ENCODE assay signal across 28 cellular contexts in the genomic region with DNA sequence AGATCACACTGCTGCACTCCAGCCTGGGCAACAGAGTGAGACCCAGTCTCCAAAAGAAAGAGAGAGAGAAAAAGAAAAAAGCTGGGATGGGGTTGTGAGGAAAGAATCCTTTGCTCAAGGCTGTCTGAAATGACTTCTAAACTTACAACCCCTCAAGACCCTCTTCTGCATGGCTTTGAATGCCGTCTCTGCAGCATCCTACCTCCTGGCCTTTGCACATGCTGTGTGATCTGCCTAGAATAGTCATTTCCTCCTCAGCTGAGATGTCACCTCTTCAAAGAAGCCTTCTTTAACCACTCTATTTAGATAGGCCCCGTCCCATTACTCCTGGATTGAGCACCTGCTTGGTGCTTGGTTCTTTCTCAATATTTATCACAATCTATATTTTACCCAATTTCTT. TPM values are rescaled to one million over a fixed set of nuclear protein-coding genes. Genes with fewer than 3 reads are reported as not detected.
A peak's percentile ranks its signal among the peaks of the same experiment; 100 is the strongest.
DNase-seq lines count a peak whose midpoint lies in the region; ATAC-seq and TF ChIP-seq lines count a peak whose summit lies in the region.
"Had no signal": no experiment of that assay in that cellular context is flagged by ENCODE, and none has a peak within 500 bp of the region (broad histone marks: within the 10 kb centered on the region; RNA-seq: fewer than 3 reads in every experiment).

No MANE protein-coding gene starts in this region.

- no peak for TF ChIP-seq EP300 in transverse colon (IDR thresholded peaks at IDR 0.05; ENCODE audit: low read depth)

- TF ChIP-seq POLR2A in heart left ventricle (IDR thresholded peaks at IDR 0.05) = no peak
- no peak for TF ChIP-seq POLR2A in transverse colon (IDR thresholded peaks at IDR 0.05)

- no peak overlapping the region for H3K27ac Mint-ChIP-seq in CD4-positive, alpha-beta T cell

- intact Hi-C loops in heart left ventricle (cut with DNase I) (loop anchor here in 1 of 10 donors (1.0 to 5.0 kb wide), 2 partner anchors 9 to 48 kb away; no protein-coding TSS in a partner anchor), psoas muscle (cut with DNase I) (no loop called here), transverse colon (cut with DNase I; ENCODE audit: low total_unique reads) (no loop called here)
- intact Hi-C loops in CD4-positive, alpha-beta T cell (cut with DNase I, micrococcal nuclease) = loop anchor here in 1 of 2 experiments (10.0 kb wide), 1 partner anchor 170 kb away; no protein-coding TSS in a partner anchor

- H3K36me3 Mint-ChIP-seq in CD4-positive, alpha-beta T cell (ENCODE audit: low read depth) = no peaks in the 10 kb centered on the region
- H3K36me3 Mint-ChIP-seq: CD4-positive, alpha-beta memory T cell; CD8-positive, alpha-beta memory T cell had no signal

- WGBS in heart left ventricle, 4 donors = 78 to 87% (median 80%) methylated on average over 2 of the region's 2 CpGs
- 83 to 94% (median 85%) methylated on average over 2 of the region's 2 CpGs for WGBS in psoas muscle, 3 donors
- 75 to 83% methylated on average over 2 of the region's 2 CpGs for WGBS in transverse colon (ENCODE audit: low coverage in 1 of 2), 2 donors

- ATAC-seq in heart left ventricle (no peak), psoas muscle (no peak)
- ATAC-seq in CD4-positive, alpha-beta T cell (ENCODE audit: poor library complexity) = no peak
- ATAC-seq: GM12878 had no signal

- H3K36me3 ChIP-seq in right atrium auricular region (no peaks in the 10 kb centered on the region), heart left ventricle (no peaks in the 10 kb centered on the region), HEK293 (ENCODE audit: control insufficient read depth in 2 of 2, insufficient read depth in 1 of 2, low read length in 2 of 2) (no peaks in the 10 kb centered on the region), psoas muscle (ENCODE audit: insufficient read depth in 1 of 2, low read depth in 1 of 2) (no peaks in the 10 kb centered on the region), transverse colon (no peaks in the 10 kb centered on the region)
- H3K36me3 ChIP-seq: BE2C, BLaER1 had no signal

- H3K27me3 ChIP-seq in right atrium auricular region (no peaks in the 10 kb centered on the region), heart left ventricle (peaks cover 0 to 4% (median 0%) of the 10 kb centered on the region in 9 donors), psoas muscle (ENCODE audit: insufficient read depth in 3 of 3, low read length in 2 of 3) (no peaks in the 10 kb centered on the region), transverse colon (peaks cover 21% of the 10 kb centered on the region)
- H3K27me3 ChIP-seq in CD4-positive, alpha-beta T cell (ENCODE audit: control insufficient read depth, insufficient read depth, low read length) = peaks cover 10% of the 10 kb centered on the region
- H3K27me3 ChIP-seq: BE2C, BLaER1 had no signal

- in situ Hi-C loops in transverse colon (cut with MboI; ENCODE audit: low pct_ligation_motif_present in 1 of 4, low pct_unique_long_range_greater_than_20kb in 1 of 4, low sequenced_read_pairs in 3 of 4) = no loop called here

- peaks cover 0 to 6% of the 10 kb centered on the region in 2 donors for H3K4me1 ChIP-seq in right atrium auricular region
- peaks cover 0 to 25% (median 0%) of the 10 kb centered on the region in 12 donors for H3K4me1 ChIP-seq in heart left ventricle
- H3K4me1 ChIP-seq in HEK293 (ENCODE audit: control insufficient read depth, insufficient read depth, low read length) = no peaks in the 10 kb centered on the region
- peaks cover 54% of the 10 kb centered on the region for H3K4me1 ChIP-seq in psoas muscle
- H3K4me1 ChIP-seq in transverse colon = no peaks in the 10 kb centered on the region
- H3K4me1 ChIP-seq: BE2C had no signal

- no peak overlapping the region for H3K4me3 Mint-ChIP-seq in CD4-positive, alpha-beta T cell
- H3K4me3 Mint-ChIP-seq: CD4-positive, alpha-beta memory T cell; CD8-positive, alpha-beta memory T cell had no signal

- peaks cover 24% of the 10 kb centered on the region for H3K27me3 Mint-ChIP-seq in CD4-positive, alpha-beta T cell

- CTCF ChIA-PET in HEK293 (lab: Yijun Ruan, JAX) = no interaction called here
- CTCF ChIA-PET in CD4-positive, alpha-beta T cell (lab: Charles Lee) = interaction anchor here (0.8 kb wide), 1 partner anchor 61 kb away, joined by 3 read pairs; no protein-coding TSS in a partner anchor

- no peaks in the 10 kb centered on the region for H3K4me1 Mint-ChIP-seq in CD4-positive, alpha-beta T cell (ENCODE audit: low read depth)
- H3K4me1 Mint-ChIP-seq: CD4-positive, alpha-beta memory T cell; CD8-positive, alpha-beta memory T cell had no signal

- TF ChIP-seq CTCF in right atrium auricular region (IDR thresholded peaks at IDR 0.05) = no peak
- no peak for TF ChIP-seq CTCF in heart left ventricle (IDR thresholded peaks at IDR 0.05)
- no peak for TF ChIP-seq CTCF in C4-2B (conservative IDR thresholded peaks at IDR 0.05)
- no peak for TF ChIP-seq CTCF in HEK293 (tag by site-specific recombination; IDR thresholded peaks at IDR 0.05)
- TF ChIP-seq CTCF in psoas muscle (IDR thresholded peaks at IDR 0.05) = no peak
- no peak for TF ChIP-seq CTCF in transverse colon (IDR thresholded peaks at IDR 0.05)
- TF ChIP-seq CTCF in CD4-positive, alpha-beta T cell (IDR thresholded peaks at IDR 0.05) = no peak

- H3K9me3 ChIP-seq in right atrium auricular region = no peaks in the 10 kb centered on the region
- no peaks in the 10 kb centered on the region for H3K9me3 ChIP-seq in heart left ventricle
- no peaks in the 10 kb centered on the region for H3K9me3 ChIP-seq in HEK293 (ENCODE audit: control insufficient read depth, insufficient read depth, low read depth, low read length)
- no peaks in the 10 kb centered on the region for H3K9me3 ChIP-seq in psoas muscle
- H3K9me3 ChIP-seq in transverse colon = no peaks in the 10 kb centered on the region
- H3K9me3 ChIP-seq in CD4-positive, alpha-beta T cell (ENCODE audit: control insufficient read depth, low read length) = no peaks in the 10 kb centered on the region
- H3K9me3 ChIP-seq: BE2C, BLaER1 had no signal

- H3K27ac ChIP-seq in right atrium auricular region (peak overlapping the region; percentile 78 to 89), heart left ventricle (peak overlapping the region in 6 of 12 donors; percentile 71 to 93 (median 88)), C4-2B (peak overlapping the region; percentile 44), HEK293 (ENCODE audit: extremely low read depth, low read depth, low read length) (no peak overlapping the region), psoas muscle (peak overlapping the region; percentile 91), transverse colon (no peak overlapping the region)
- no peak overlapping the region for H3K27ac ChIP-seq in CD4-positive, alpha-beta T cell (ENCODE audit: low read depth, low read length)
- H3K27ac ChIP-seq: BLaER1 had no signal

- POLR2A ChIA-PET in HEK293 (lab: Yijun Ruan, JAX) = no interaction called here
- POLR2A ChIA-PET in CD4-positive, alpha-beta T cell (lab: Charles Lee) = no interaction called here

- no peak for DNase-seq in right atrium auricular region (ENCODE audit: low spot score)
- no peak for DNase-seq in heart left ventricle
- DNase-seq in psoas muscle = no peak
- no peak for DNase-seq in transverse colon
- no peak for DNase-seq in CD4-positive, alpha-beta T cell
- DNase-seq in SHP77 treated with DMSO at 0.1 percent for 48 hours (lab: John Stamatoyannopoulos, UW) = no peak
- DNase-seq: 8988T; ACHN; BE2C; C1 segment of cervical spinal cord; CD4-positive, alpha-beta memory T cell; CD8-positive, alpha-beta memory T cell; COR-L47; DMS 273 treated with DMSO at 0.1 percent for 48 hours; DMS153; DMS53; DMS79; DND-41; EL; GDM1 had no signal

- no peak overlapping the region for H3K4me3 ChIP-seq in right atrium auricular region
- H3K4me3 ChIP-seq in heart left ventricle = no peak overlapping the region
- H3K4me3 ChIP-seq in HEK293 (ENCODE audit: low read depth, low read length) = no peak overlapping the region
- no peak overlapping the region for H3K4me3 ChIP-seq in psoas muscle
- no peak overlapping the region for H3K4me3 ChIP-seq in transverse colon
- H3K4me3 ChIP-seq: BLaER1, GM12878 had no signal

- no peaks in the 10 kb centered on the region for H3K9me3 Mint-ChIP-seq in CD4-positive, alpha-beta T cell
- H3K9me3 Mint-ChIP-seq: CD8-positive, alpha-beta memory T cell had no signal

TF ChIP-seq in HEK293, 187 proteins besides CTCF, POLR2A, EP300 and RAD21:
- TF ChIP-seq ZNF623 (tag by site-specific recombination; IDR thresholded peaks at IDR 0.05) (peak; percentile 92), ZNF132 (tag by site-specific recombination; IDR thresholded peaks at IDR 0.05; ENCODE audit: borderline replicate concordance) (no peak), ZNF174 (tag by site-specific recombination; IDR thresholded peaks at IDR 0.05) (no peak)

RNA-seq across cellular contexts. Expression of a gene that starts 17.4 kb away (rescaled TPM):
- total RNA-seq in right atrium auricular region (100 to 1,000 TPM; 118 to 151 TPM), heart left ventricle (100 to 1,000 TPM; 136 to 598 (median 196) TPM), psoas muscle (1,000 to 10,000 TPM in 1 of 4 donors, 100 to 1,000 TPM in 2, 10 to 100 TPM in 1; 74.2 to 2,937 (median 350) TPM), transverse colon (1 to 10 TPM in 1 of 4 donors, under 1 TPM in 1, not detected in 2; 0.32 to 1.8 TPM)
- polyA plus RNA-seq in heart left ventricle (100 to 1,000 TPM; 277 to 444 TPM), psoas muscle (1,000 to 10,000 TPM in 2 of 3 donors, 100 to 1,000 TPM in 1; 369 to 2,799 (median 1,951) TPM)
- total RNA-seq in CD4-positive, alpha-beta T cell = not detected
- total RNA-seq: A673; CD4-positive, alpha-beta memory T cell; CD8-positive, alpha-beta memory T cell; Daoy; G401; GM12878 had no signal
- polyA plus RNA-seq: AG04450; CD4-positive, alpha-beta memory T cell; CD8-positive, alpha-beta memory T cell; GM12878 had no signal

RNA-seq across cellular contexts. Expression of a gene that starts 26.8 kb away (rescaled TPM):
- 1 to 10 TPM; 3.0 to 3.4 TPM for total RNA-seq in right atrium auricular region
- total RNA-seq in heart left ventricle = 1 to 10 TPM; 3.9 to 9.3 (median 6.0) TPM
- 1 to 10 TPM; 2.1 to 2.7 TPM for polyA plus RNA-seq in heart left ventricle
- total RNA-seq in psoas muscle = 1 to 10 TPM; 3.1 to 7.0 (median 5.3) TPM
- 1 to 10 TPM; 1.4 to 5.8 (median 2.4) TPM for polyA plus RNA-seq in psoas muscle
- 10 to 100 TPM in 2 of 4 donors, 1 to 10 TPM in 2; 4.0 to 15.6 (median 9.8) TPM for total RNA-seq in transverse colon
- total RNA-seq in CD4-positive, alpha-beta T cell = 1 to 10 TPM; 9.5 to 9.9 TPM

RNA-seq across cellular contexts. Expression of a gene that starts 38.9 kb away (rescaled TPM):
- under 1 TPM; 0.22 to 0.63 TPM for total RNA-seq in right atrium auricular region
- 10 to 100 TPM in 4 of 9 donors, 1 to 10 TPM in 5; 2.9 to 18.0 (median 6.5) TPM for total RNA-seq in heart left ventricle
- 1 to 10 TPM; 3.4 to 3.7 TPM for polyA plus RNA-seq in heart left ventricle
- total RNA-seq in psoas muscle = 1 to 10 TPM in 3 of 4 donors, under 1 TPM in 1; 0.32 to 7.8 (median 4.2) TPM
- polyA plus RNA-seq in psoas muscle = 1 to 10 TPM in 1 of 3 donors, under 1 TPM in 2; 0.21 to 1.2 (median 0.70) TPM
- total RNA-seq in transverse colon = under 1 TPM in 1 of 4 donors, not detected in 3; 0.14 TPM
- total RNA-seq in CD4-positive, alpha-beta T cell = not detected
- total RNA-seq: A673; CD4-positive, alpha-beta memory T cell; CD8-positive, alpha-beta memory T cell; Daoy had no signal
- polyA plus RNA-seq: AG04450; CD4-positive, alpha-beta memory T cell; CD8-positive, alpha-beta memory T cell; GM12878 had no signal

Comparison
In these comparisons a context has a peak if more than half of its experiments do, and no peak if none do; other contexts are left out.
1. H3K27ac ChIP-seq: peak in right atrium auricular region (2 of 2), C4-2B (single experiment) and psoas muscle (single experiment); none in HEK293 (single experiment), transverse colon (0 of 4) and CD4-positive, alpha-beta T cell (single experiment).
2. RNA of a gene that starts 17.4 kb away (total RNA-seq): 74.2 to 2,937 TPM in psoas muscle, 136 to 598 TPM in heart left ventricle and 118 to 151 TPM in right atrium auricular region; 0.32 to 1.8 TPM in transverse colon and not detected in CD4-positive, alpha-beta T cell; every median in the first group is over 10 times any median in the second.